In genomic region chr1:238492271-238492670, GRCh38 we compare ENCODE assay signal across 26 cellular contexts.
"Had no signal": no experiment of that assay in that cellular context is flagged by ENCODE, and none has a peak within 500 bp of the region (broad histone marks: within the 10 kb centered on the region; RNA-seq: fewer than 3 reads in every experiment).

No MANE protein-coding gene starts in this region.

- H3K4me3 Mint-ChIP-seq: activated CD8-positive, alpha-beta T cell treated with anti-CD3 and anti-CD28 coated beads for 36 hours; activated naive CD4-positive, alpha-beta T cell treated with anti-CD3 and anti-CD28 coated beads, Interleukin-2, amount 50 U/mL, for 24 hours; activated T-cell treated with anti-CD3 and anti-CD28 coated beads, Interleukin-2, amount 50 U/mL, for 4 hours; activated T-helper 17 cell treated with anti-CD3 and anti-CD28 coated beads, Interleukin-2, amount 50 U/mL, for 72 hours; naive thymus-derived CD4-positive, alpha-beta T cell; neural crest cell; stimulated activated effector memory CD8-positive, alpha-beta T cell treated with anti-CD3 and anti-CD28 coated beads, Interleukin-12 subunit alpha, Interleukin-12 subunit beta, amount 100 ng/mL, for 72 hours; stimulated activated naive CD8-positive, alpha-beta T cell treated with anti-CD3 and anti-CD28 coated beads, Interleukin-15, Interleukin-2, amounts not matched to agents 100 ng/mL and 50 ng/mL, for 24 hours had no signal

- H3K4me1 Mint-ChIP-seq: activated naive CD4-positive, alpha-beta T cell treated with anti-CD3 and anti-CD28 coated beads, Interleukin-2, amount 50 U/mL, for 24 hours; activated T-helper 17 cell treated with anti-CD3 and anti-CD28 coated beads, Interleukin-2, amount 50 U/mL, for 72 hours; naive thymus-derived CD4-positive, alpha-beta T cell; neural crest cell; stimulated activated effector memory CD8-positive, alpha-beta T cell treated with anti-CD3 and anti-CD28 coated beads, Interleukin-12 subunit alpha, Interleukin-12 subunit beta, amount 100 ng/mL, for 72 hours had no signal

- H3K27ac Mint-ChIP-seq: activated CD8-positive, alpha-beta T cell treated with anti-CD3 and anti-CD28 coated beads for 36 hours; activated naive CD4-positive, alpha-beta T cell treated with anti-CD3 and anti-CD28 coated beads, Interleukin-2, amount 50 U/mL, for 24 hours; activated T-helper 17 cell treated with anti-CD3 and anti-CD28 coated beads, Interleukin-2, amount 50 U/mL, for 72 hours; naive thymus-derived CD4-positive, alpha-beta T cell; stimulated activated effector memory CD8-positive, alpha-beta T cell treated with anti-CD3 and anti-CD28 coated beads, Interleukin-12 subunit alpha, Interleukin-12 subunit beta, amount 100 ng/mL, for 72 hours; stimulated activated naive CD8-positive, alpha-beta T cell treated with anti-CD3 and anti-CD28 coated beads, Interleukin-15, Interleukin-2, amounts not matched to agents 100 ng/mL and 50 ng/mL, for 24 hours had no signal

- H3K4me1 ChIP-seq: breast epithelium, esophagus muscularis mucosa, foreskin keratinocyte, heart left ventricle, parathyroid adenoma, psoas muscle, sigmoid colon, upper lobe of right lung had no signal

- H3K9me3 Mint-ChIP-seq: activated T-helper 17 cell treated with anti-CD3 and anti-CD28 coated beads, Interleukin-2, amount 50 U/mL, for 72 hours; neural crest cell; stimulated activated naive CD8-positive, alpha-beta T cell treated with anti-CD3 and anti-CD28 coated beads, Interleukin-15, Interleukin-2, amounts not matched to agents 100 ng/mL and 50 ng/mL, for 24 hours had no signal

- H3K27ac ChIP-seq: breast epithelium, esophagus muscularis mucosa, foreskin keratinocyte, heart left ventricle, parathyroid adenoma, psoas muscle, sigmoid colon, upper lobe of right lung, VCaP had no signal

- H3K36me3 Mint-ChIP-seq: activated naive CD4-positive, alpha-beta T cell treated with anti-CD3 and anti-CD28 coated beads, Interleukin-2, amount 50 U/mL, for 24 hours; naive thymus-derived CD4-positive, alpha-beta T cell; stimulated activated effector memory CD8-positive, alpha-beta T cell treated with anti-CD3 and anti-CD28 coated beads, Interleukin-12 subunit alpha, Interleukin-12 subunit beta, amount 100 ng/mL, for 72 hours had no signal

- H3K79me2 ChIP-seq: parathyroid adenoma had no signal

- H3K4me3 ChIP-seq: breast epithelium, esophagus muscularis mucosa, heart left ventricle, psoas muscle, sigmoid colon, upper lobe of right lung had no signal

- H3K27me3 ChIP-seq: breast epithelium, esophagus muscularis mucosa, foreskin keratinocyte, heart left ventricle, sigmoid colon, upper lobe of right lung had no signal

- H2AFZ ChIP-seq: parathyroid adenoma had no signal

- H3K27me3 Mint-ChIP-seq: activated CD8-positive, alpha-beta T cell treated with anti-CD3 and anti-CD28 coated beads for 36 hours; activated naive CD4-positive, alpha-beta T cell treated with anti-CD3 and anti-CD28 coated beads, Interleukin-2, amount 50 U/mL, for 24 hours; activated T-helper 17 cell treated with anti-CD3 and anti-CD28 coated beads, Interleukin-2, amount 50 U/mL, for 72 hours; naive thymus-derived CD4-positive, alpha-beta T cell; stimulated activated naive CD8-positive, alpha-beta T cell treated with anti-CD3 and anti-CD28 coated beads, Interleukin-15, Interleukin-2, amounts not matched to agents 100 ng/mL and 50 ng/mL, for 24 hours had no signal

- DNase-seq: activated CD4-positive, alpha-beta T cell treated with anti-CD3 and anti-CD28 coated beads, Interleukin-2, amount 50 U/mL, for 1 hour; activated CD4-positive, CD25-positive, alpha-beta regulatory T cell treated with anti-CD3 and anti-CD28 coated beads, Interleukin-2, amount 50 U/mL, for 72 hours; activated CD8-positive, alpha-beta T cell treated with anti-CD3 and anti-CD28 coated beads for 36 hours; activated T-cell treated with anti-CD3 and anti-CD28 coated beads, Interleukin-2, amount 50 U/mL, for 4 hours; central memory CD4-positive, alpha-beta T cell; foreskin keratinocyte; heart left ventricle; hypothalamus; midbrain; naive thymus-derived CD4-positive, alpha-beta T cell; occipital lobe; psoas muscle; sigmoid colon; small intestine; stimulated activated CD4-positive, alpha-beta T cell treated with anti-CD3 and anti-CD28 coated beads, Interleukin-4, amount 100 ng/mL, for 24 hours; substantia nigra; upper lobe of right lung had no signal

- ATAC-seq: activated CD8-positive, alpha-beta T cell treated with anti-CD3 and anti-CD28 coated beads for 36 hours; activated T-cell treated with anti-CD3 and anti-CD28 coated beads, Interleukin-2, amount 50 U/mL, for 4 hours; activated T-helper 17 cell treated with anti-CD3 and anti-CD28 coated beads, Interleukin-2, amount 50 U/mL, for 72 hours; foreskin keratinocyte; heart left ventricle; naive thymus-derived CD4-positive, alpha-beta T cell; psoas muscle; stimulated activated effector memory CD8-positive, alpha-beta T cell treated with anti-CD3 and anti-CD28 coated beads, Interleukin-12 subunit alpha, Interleukin-12 subunit beta, amount 100 ng/mL, for 72 hours; upper lobe of right lung had no signal

- H3K9ac ChIP-seq: parathyroid adenoma had no signal

- H3K36me3 ChIP-seq: breast epithelium, esophagus muscularis mucosa, heart left ventricle, sigmoid colon, upper lobe of right lung had no signal

- FAIRE-seq: small intestine had no signal

- H3K9me3 ChIP-seq: breast epithelium, esophagus muscularis mucosa, heart left ventricle, psoas muscle, sigmoid colon, upper lobe of right lung had no signal
